11 cellular contexts compared by ENCODE assay signal in the genomic region with DNA sequence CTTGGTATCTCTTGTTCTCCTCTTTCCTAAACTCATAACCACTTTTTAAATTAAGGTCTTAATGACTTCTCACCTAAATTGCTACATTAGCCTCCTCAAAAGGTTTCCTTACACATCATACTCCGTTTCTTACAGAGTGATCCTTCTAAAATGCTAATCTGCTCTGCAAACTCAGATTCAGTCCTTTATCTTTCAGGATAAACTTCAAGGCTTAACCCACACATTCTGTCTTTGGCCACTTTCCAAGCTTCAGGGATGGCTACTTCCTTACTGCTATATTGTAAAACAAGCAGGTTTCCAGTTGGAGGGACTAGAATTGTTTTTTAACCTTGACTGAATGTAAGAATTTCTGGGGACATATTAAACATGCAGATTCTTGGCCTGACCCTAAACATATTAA.
A peak's percentile ranks its signal among the peaks of the same experiment; 100 is the strongest.
DNase-seq lines count a peak whose midpoint lies in the region; ATAC-seq and TF ChIP-seq lines count a peak whose summit lies in the region.
"Had no signal": no experiment of that assay in that cellular context is flagged by ENCODE, and none has a peak within 500 bp of the region (broad histone marks: within the 10 kb centered on the region; RNA-seq: fewer than 3 reads in every experiment).

No MANE protein-coding gene starts in this region.

- peaks cover 43% of the 10 kb centered on the region for H3K27me3 ChIP-seq in endodermal cell (ENCODE audit: control insufficient read depth, insufficient read depth, low read length, poor library complexity, severe bottlenecking)
- H3K27me3 ChIP-seq: heart right ventricle, thyroid gland had no signal

- ATAC-seq in T-cell (replicated peaks in 1 of 4) (no peak), HG02798 (IDR thresholded peaks at IDR 0.05; ENCODE audit: poor library complexity, unreplicated experiment) (no peak)
- ATAC-seq in stimulated activated naive B cell treated with anti-CD40 and anti-IgM and Interleukin-4, amounts not matched to agents 10 μg/mL and 1 μg/mL and 100 μg/mL, for 72 hours (replicated peaks): no peak
- ATAC-seq: heart right ventricle, Right ventricle myocardium inferior had no signal

- peaks cover 13% of the 10 kb centered on the region for H3K9me3 Mint-ChIP-seq in activated CD4-positive, alpha-beta memory T cell treated with anti-CD3 and anti-CD28 coated beads, Interleukin-2, amount 10 ng/mL, durations not matched to agents 7 days and 5 days
- H3K9me3 Mint-ChIP-seq in activated CD4-positive, alpha-beta memory T cell treated with anti-CD3 and anti-CD28 coated beads for 36 hours: peaks cover 13% of the 10 kb centered on the region
- H3K9me3 Mint-ChIP-seq in T-cell (peaks cover 11 to 15% (median 13%) of the 10 kb centered on the region in 3 donors), endodermal cell (no peaks in the 10 kb centered on the region)
- H3K9me3 Mint-ChIP-seq in stimulated activated naive B cell treated with anti-CD40 and anti-IgM and Interleukin-4, amounts not matched to agents 10 μg/mL and 1 μg/mL and 100 μg/mL, for 72 hours: peaks cover 2 to 8% of the 10 kb centered on the region in 2 donors

- H3K4me3 Mint-ChIP-seq in activated CD4-positive, alpha-beta memory T cell treated with anti-CD3 and anti-CD28 coated beads, Interleukin-2, amount 10 ng/mL, durations not matched to agents 7 days and 5 days: peak overlapping the region; percentile 33
- H3K4me3 Mint-ChIP-seq in activated CD4-positive, alpha-beta memory T cell treated with anti-CD3 and anti-CD28 coated beads for 36 hours: no peak overlapping the region
- H3K4me3 Mint-ChIP-seq in T-cell: peak overlapping the region; percentile 42 to 86 (median 48)
- peak overlapping the region; percentile 42 to 82 for H3K4me3 Mint-ChIP-seq in stimulated activated naive B cell treated with anti-CD40 and anti-IgM and Interleukin-4, amounts not matched to agents 10 μg/mL and 1 μg/mL and 100 μg/mL, for 72 hours
- no peak overlapping the region for H3K4me3 Mint-ChIP-seq in endodermal cell

- no peak overlapping the region for H3K9ac ChIP-seq in endodermal cell (ENCODE audit: extremely low read depth, low read length, poor library complexity, severe bottlenecking)

- peaks cover 73% of the 10 kb centered on the region for H3K4me1 Mint-ChIP-seq in activated CD4-positive, alpha-beta memory T cell treated with anti-CD3 and anti-CD28 coated beads, Interleukin-2, amount 10 ng/mL, durations not matched to agents 7 days and 5 days
- H3K4me1 Mint-ChIP-seq in activated CD4-positive, alpha-beta memory T cell treated with anti-CD3 and anti-CD28 coated beads for 36 hours (ENCODE audit: low read depth): peaks cover 76% of the 10 kb centered on the region
- H3K4me1 Mint-ChIP-seq in T-cell (peaks cover 69 to 83% (median 82%) of the 10 kb centered on the region in 3 donors), endodermal cell (peaks cover 15% of the 10 kb centered on the region)
- H3K4me1 Mint-ChIP-seq in stimulated activated naive B cell treated with anti-CD40 and anti-IgM and Interleukin-4, amounts not matched to agents 10 μg/mL and 1 μg/mL and 100 μg/mL, for 72 hours: peaks cover 41 to 78% of the 10 kb centered on the region in 2 donors

- no peak for TF ChIP-seq CTCF in endodermal cell (conservative IDR thresholded peaks at IDR 0.05)

- H3K4me3 ChIP-seq in endodermal cell (ENCODE audit: low read length): no peak overlapping the region
- H3K4me3 ChIP-seq: thyroid gland had no signal

- no peak for DNase-seq in activated CD4-positive, alpha-beta memory T cell treated with anti-CD3 and anti-CD28 coated beads, Interleukin-2, amount 10 ng/mL, durations not matched to agents 7 days and 5 days
- DNase-seq in activated CD4-positive, alpha-beta memory T cell treated with anti-CD3 and anti-CD28 coated beads for 36 hours: no peak
- no peak for DNase-seq in T-cell
- peak; percentile 30 to 50 for DNase-seq in erythroblast (lab: John Stamatoyannopoulos, UW)
- no peak for DNase-seq in stimulated activated naive B cell treated with anti-CD40 and anti-IgM and Interleukin-4, amounts not matched to agents 10 μg/mL and 1 μg/mL and 100 μg/mL, for 72 hours
- no peak for DNase-seq in NCI-H2081 (lab: John Stamatoyannopoulos, UW)
- no peak for DNase-seq in endodermal cell
- DNase-seq: heart right ventricle, thyroid gland had no signal

- WGBS in endodermal cell (ENCODE audit: insufficient coverage in 1 of 2, insufficient read length in 1 of 2), 2 experiments: 29 to 75% methylated on average over 1 of the region's 1 CpG

- no peak for TF ChIP-seq POLR2A in erythroblast (IDR thresholded peaks at IDR 0.05; ENCODE audit: low read length)

- no peaks in the 10 kb centered on the region for H3K4me1 ChIP-seq in endodermal cell (ENCODE audit: control insufficient read depth, insufficient read depth, low read length)
- H3K4me1 ChIP-seq: thyroid gland had no signal

- no peaks in the 10 kb centered on the region for H3K36me3 ChIP-seq in endodermal cell (ENCODE audit: control insufficient read depth, insufficient read depth, low read length)
- H3K36me3 ChIP-seq: heart right ventricle, thyroid gland had no signal

- no peaks in the 10 kb centered on the region for H3K27me3 Mint-ChIP-seq in activated CD4-positive, alpha-beta memory T cell treated with anti-CD3 and anti-CD28 coated beads, Interleukin-2, amount 10 ng/mL, durations not matched to agents 7 days and 5 days
- no peaks in the 10 kb centered on the region for H3K27me3 Mint-ChIP-seq in activated CD4-positive, alpha-beta memory T cell treated with anti-CD3 and anti-CD28 coated beads for 36 hours
- no peaks in the 10 kb centered on the region for H3K27me3 Mint-ChIP-seq in T-cell
- H3K27me3 Mint-ChIP-seq in stimulated activated naive B cell treated with anti-CD40 and anti-IgM and Interleukin-4, amounts not matched to agents 10 μg/mL and 1 μg/mL and 100 μg/mL, for 72 hours: no peaks in the 10 kb centered on the region
- peaks cover 27% of the 10 kb centered on the region for H3K27me3 Mint-ChIP-seq in endodermal cell (ENCODE audit: insufficient read depth)

- CTCF ChIA-PET in activated CD4-positive, alpha-beta memory T cell treated with anti-CD3 and anti-CD28 coated beads, Interleukin-2, amount 10 ng/mL, durations not matched to agents 7 days and 5 days (lab: Charles Lee): no interaction called here
- CTCF ChIA-PET in activated CD4-positive, alpha-beta memory T cell treated with anti-CD3 and anti-CD28 coated beads for 36 hours (lab: Charles Lee): interaction anchor here (2.4 kb wide), 1 partner anchor 266 kb away, joined by 7 read pairs; no protein-coding TSS in a partner anchor
- CTCF ChIA-PET in T-cell (lab: Charles Lee): interaction anchor here in 1 of 2 donors (0.7 kb wide), 1 partner anchor 88 kb away, joined by 4 read pairs; no protein-coding TSS in a partner anchor

- no peaks in the 10 kb centered on the region for H3K9me3 ChIP-seq in endodermal cell (ENCODE audit: control insufficient read depth, low read length)
- H3K9me3 ChIP-seq: thyroid gland had no signal

- H3K27ac ChIP-seq in endodermal cell (ENCODE audit: low read depth, low read length): no peak overlapping the region
- H3K27ac ChIP-seq: thyroid gland had no signal

- intact Hi-C loops in activated CD4-positive, alpha-beta memory T cell treated with anti-CD3 and anti-CD28 coated beads for 36 hours (cut with micrococcal nuclease): loop anchor here (5.0 kb wide), 1 partner anchor 1852 kb away; a partner anchor contains a TSS

- H3K27ac Mint-ChIP-seq in activated CD4-positive, alpha-beta memory T cell treated with anti-CD3 and anti-CD28 coated beads, Interleukin-2, amount 10 ng/mL, durations not matched to agents 7 days and 5 days: peak overlapping the region; percentile 47
- H3K27ac Mint-ChIP-seq in activated CD4-positive, alpha-beta memory T cell treated with anti-CD3 and anti-CD28 coated beads for 36 hours: no peak overlapping the region
- H3K27ac Mint-ChIP-seq in T-cell (peak overlapping the region; percentile 95 to 97), endodermal cell (no peak overlapping the region)
- H3K27ac Mint-ChIP-seq in stimulated activated naive B cell treated with anti-CD40 and anti-IgM and Interleukin-4, amounts not matched to agents 10 μg/mL and 1 μg/mL and 100 μg/mL, for 72 hours: peak overlapping the region; percentile 3

- POLR2A ChIA-PET in activated CD4-positive, alpha-beta memory T cell treated with anti-CD3 and anti-CD28 coated beads, Interleukin-2, amount 10 ng/mL, durations not matched to agents 7 days and 5 days (lab: Charles Lee): interaction anchor here (3.9 kb wide), 1 partner anchor 105 kb away, joined by 51 read pairs; a partner anchor contains a TSS
- POLR2A ChIA-PET in activated CD4-positive, alpha-beta memory T cell treated with anti-CD3 and anti-CD28 coated beads for 36 hours (lab: Charles Lee): no interaction called here
- POLR2A ChIA-PET in T-cell (lab: Charles Lee): no interaction called here

- peaks cover 19% of the 10 kb centered on the region for H3K36me3 Mint-ChIP-seq in activated CD4-positive, alpha-beta memory T cell treated with anti-CD3 and anti-CD28 coated beads, Interleukin-2, amount 10 ng/mL, durations not matched to agents 7 days and 5 days (ENCODE audit: low read depth)
- peaks cover 17% of the 10 kb centered on the region for H3K36me3 Mint-ChIP-seq in activated CD4-positive, alpha-beta memory T cell treated with anti-CD3 and anti-CD28 coated beads for 36 hours
- peaks cover 15% of the 10 kb centered on the region for H3K36me3 Mint-ChIP-seq in T-cell
- H3K36me3 Mint-ChIP-seq in stimulated activated naive B cell treated with anti-CD40 and anti-IgM and Interleukin-4, amounts not matched to agents 10 μg/mL and 1 μg/mL and 100 μg/mL, for 72 hours: peaks cover 0 to 10% of the 10 kb centered on the region in 2 donors
- H3K36me3 Mint-ChIP-seq in endodermal cell (ENCODE audit: low read depth): no peaks in the 10 kb centered on the region

Comparison
In these comparisons a context has a peak if more than half of its experiments do, and no peak if none do; other contexts are left out.
1. H3K27ac Mint-ChIP-seq: peak in activated CD4-positive, alpha-beta memory T cell treated with anti-CD3 and anti-CD28 coated beads, Interleukin-2, amount 10 ng/mL, durations not matched to agents 7 days and 5 days (single experiment), T-cell (2 of 2) and stimulated activated naive B cell treated with anti-CD40 and anti-IgM and Interleukin-4, amounts not matched to agents 10 μg/mL and 1 μg/mL and 100 μg/mL, for 72 hours (single experiment); none in activated CD4-positive, alpha-beta memory T cell treated with anti-CD3 and anti-CD28 coated beads for 36 hours (single experiment) and endodermal cell (single experiment).
2. H3K4me3 Mint-ChIP-seq: peak in activated CD4-positive, alpha-beta memory T cell treated with anti-CD3 and anti-CD28 coated beads, Interleukin-2, amount 10 ng/mL, durations not matched to agents 7 days and 5 days (single experiment), T-cell (3 of 3) and stimulated activated naive B cell treated with anti-CD40 and anti-IgM and Interleukin-4, amounts not matched to agents 10 μg/mL and 1 μg/mL and 100 μg/mL, for 72 hours (2 of 2); none in activated CD4-positive, alpha-beta memory T cell treated with anti-CD3 and anti-CD28 coated beads for 36 hours (single experiment) and endodermal cell (single experiment).
3. DNase-seq: peak in erythroblast (2 of 2); none in activated CD4-positive, alpha-beta memory T cell treated with anti-CD3 and anti-CD28 coated beads, Interleukin-2, amount 10 ng/mL, durations not matched to agents 7 days and 5 days (single experiment), activated CD4-positive, alpha-beta memory T cell treated with anti-CD3 and anti-CD28 coated beads for 36 hours (single experiment), T-cell (0 of 34), stimulated activated naive B cell treated with anti-CD40 and anti-IgM and Interleukin-4, amounts not matched to agents 10 μg/mL and 1 μg/mL and 100 μg/mL, for 72 hours (single experiment), NCI-H2081 (0 of 2) and endodermal cell (single experiment).